In genomic region chr16:1543085-1543896, GRCh38 we compare ENCODE assay signal across 8 cellular contexts.
DNase-seq lines count a peak whose midpoint lies in the region; ATAC-seq lines count a peak whose summit lies in the region.

No MANE protein-coding gene starts in this region.

- peak; percentile 80 for DNase-seq in AG08395 (ENCODE audit: low spot score)
- DNase-seq in HCEC 1CT = peak; percentile 17
- DNase-seq in T-helper 22 cell (ENCODE audit: low read depth) = peak; percentile 21
- peak in 4 of 61 donors; percentile 8 to 21 (median 14) for DNase-seq in caudate nucleus (lab: John Stamatoyannopoulos, UW)
- DNase-seq in left kidney (ENCODE audit: low read depth, low spot score) = peak; percentile 90
- peak; percentile 25 to 42 for DNase-seq in stimulated activated CD8-positive, alpha-beta memory T cell treated with anti-CD3 and anti-CD28 coated beads, Interleukin-15, amount 100 ng/mL, for 4 hours (ENCODE audit: low read depth in 2 of 2)
- DNase-seq in cortex of kidney (lab: John Stamatoyannopoulos, UW) = no peak

- peak overlapping the region; percentile 5 for H3K27ac ChIP-seq in caudate nucleus (ENCODE audit: low read depth, low read length)

- no peak for ATAC-seq in GM19463 (IDR thresholded peaks at IDR 0.05; ENCODE audit: unreplicated experiment)
